8 cellular contexts compared by ENCODE assay signal in genomic region chr16:683396-684066, GRCh38. TPM values are rescaled to one million over a fixed set of nuclear protein-coding genes. Genes with fewer than 3 reads are reported as not detected.
DNase-seq lines count a peak whose midpoint lies in the region; ATAC-seq and TF ChIP-seq lines count a peak whose summit lies in the region.

No MANE protein-coding gene starts in this region.

- in situ Hi-C loops in ACHN (cut with HindIII; ENCODE audit: low pct_ligation_motif_present, low pct_unique_long_range_greater_than_20kb, low sequenced_read_pairs) = no loop called here

- no peaks in the 10 kb centered on the region for H3K9me3 Mint-ChIP-seq in dendritic cell treated with granulocyte-macrophage colony-stimulating factor and Interleukin-4, amounts not matched to agents 40 ng/mL and 50 ng/mL, for 4 days
- no peaks in the 10 kb centered on the region for H3K9me3 Mint-ChIP-seq in neural crest cell

- ATAC-seq in HG02973 (IDR thresholded peaks at IDR 0.05; ENCODE audit: unreplicated experiment) (no peak), GM19035 (IDR thresholded peaks at IDR 0.05; ENCODE audit: unreplicated experiment) (no peak)

- H3K36me3 ChIP-seq in KOPT-K1 (ENCODE audit: insufficient read depth, low read length) = peaks cover 48% of the 10 kb centered on the region

- H3K27ac ChIP-seq in KOPT-K1 (ENCODE audit: low read depth, low read length, poor library complexity, severe bottlenecking) = peak overlapping the region; percentile 71

- intact Hi-C loops in dendritic cell treated with granulocyte-macrophage colony-stimulating factor and Interleukin-4, amounts not matched to agents 40 ng/mL and 50 ng/mL, for 4 days (cut with micrococcal nuclease) = no loop called here

- peak overlapping the region; percentile 79 for H3K4me3 Mint-ChIP-seq in dendritic cell treated with granulocyte-macrophage colony-stimulating factor and Interleukin-4, amounts not matched to agents 40 ng/mL and 50 ng/mL, for 4 days
- H3K4me3 Mint-ChIP-seq in neural crest cell = peak overlapping the region; percentile 90

- H3K36me3 Mint-ChIP-seq in dendritic cell treated with granulocyte-macrophage colony-stimulating factor and Interleukin-4, amounts not matched to agents 40 ng/mL and 50 ng/mL, for 4 days (ENCODE audit: low read depth) = peaks cover 71% of the 10 kb centered on the region
- peaks cover 5% of the 10 kb centered on the region for H3K36me3 Mint-ChIP-seq in neural crest cell (ENCODE audit: low read depth)

- peaks cover 71% of the 10 kb centered on the region for H3K4me1 Mint-ChIP-seq in dendritic cell treated with granulocyte-macrophage colony-stimulating factor and Interleukin-4, amounts not matched to agents 40 ng/mL and 50 ng/mL, for 4 days (ENCODE audit: low read depth)
- H3K4me1 Mint-ChIP-seq in neural crest cell = peaks cover 18% of the 10 kb centered on the region

- peak overlapping the region; percentile 87 for H3K27ac Mint-ChIP-seq in dendritic cell treated with granulocyte-macrophage colony-stimulating factor and Interleukin-4, amounts not matched to agents 40 ng/mL and 50 ng/mL, for 4 days
- peak overlapping the region; percentile 12 for H3K27ac Mint-ChIP-seq in neural crest cell (ENCODE audit: unreplicated experiment)

- no peaks in the 10 kb centered on the region for H3K9me3 ChIP-seq in KOPT-K1 (ENCODE audit: insufficient read depth, low read length, poor library complexity, severe bottlenecking)

- no peak for TF ChIP-seq CTCF in neural crest cell (conservative IDR thresholded peaks at IDR 0.05)

- no peaks in the 10 kb centered on the region for H3K27me3 Mint-ChIP-seq in dendritic cell treated with granulocyte-macrophage colony-stimulating factor and Interleukin-4, amounts not matched to agents 40 ng/mL and 50 ng/mL, for 4 days
- peaks cover 10% of the 10 kb centered on the region for H3K27me3 Mint-ChIP-seq in neural crest cell (ENCODE audit: low read depth)

- DNase-seq in COLO668 (lab: John Stamatoyannopoulos, UW; ENCODE audit: unreplicated experiment) (peak; percentile 48), neural crest cell (ENCODE audit: low read depth, low spot score) (no peak), NCI-H2227 treated with DMSO at 0.1 percent for 48 hours (lab: John Stamatoyannopoulos, UW) (no peak), ACHN (no peak)

RNA-seq across cellular contexts. Expression of gene JMJD8, which starts 0.6 kb away (rescaled TPM):
- 60.8 and 64.5 TPM in 2 replicates for total RNA-seq in neural crest cell

RNA-seq across cellular contexts. Expression of gene STUB1, which starts 3.3 kb away (rescaled TPM):
- 81.5 and 99.3 TPM in 2 replicates for total RNA-seq in neural crest cell

RNA-seq across cellular contexts. Expression of gene WDR24, which starts 6.7 kb away (rescaled TPM):
- 16.6 and 20.7 TPM in 2 replicates for total RNA-seq in neural crest cell

RNA-seq across cellular contexts. Expression of gene RHBDL1, which starts 8.1 kb away (rescaled TPM):
- total RNA-seq in neural crest cell = 3.0 and 3.1 TPM in 2 replicates

RNA-seq across cellular contexts. Expression of gene RHOT2, which starts 15.6 kb away (rescaled TPM):
- total RNA-seq in neural crest cell = 171 and 189 TPM in 2 replicates
